Comparison of ENCODE assay signal across 12 cellular contexts in genomic region chr1:108432002-108432401, GRCh38. TPM values are rescaled to one million over a fixed set of nuclear protein-coding genes. Genes with fewer than 3 reads are reported as not detected.
"Had no signal": no experiment of that assay in that cellular context is flagged by ENCODE, and none has a peak within 500 bp of the region (broad histone marks: within the 10 kb centered on the region; RNA-seq: fewer than 3 reads in every experiment).

No MANE protein-coding gene starts in this region.

RNA-seq across cellular contexts. Expression of gene NBPF6, which starts 18.1 kb away (rescaled TPM):
- total RNA-seq: stomach, subcutaneous adipose tissue, suprapubic skin, temporal lobe, thoracic aorta, thyroid gland, upper lobe of left lung, upper lobe of right lung, ureter, urinary bladder, uterus, vagina had no signal
- polyA plus RNA-seq: stomach, urinary bladder had no signal
